In the genomic region with DNA sequence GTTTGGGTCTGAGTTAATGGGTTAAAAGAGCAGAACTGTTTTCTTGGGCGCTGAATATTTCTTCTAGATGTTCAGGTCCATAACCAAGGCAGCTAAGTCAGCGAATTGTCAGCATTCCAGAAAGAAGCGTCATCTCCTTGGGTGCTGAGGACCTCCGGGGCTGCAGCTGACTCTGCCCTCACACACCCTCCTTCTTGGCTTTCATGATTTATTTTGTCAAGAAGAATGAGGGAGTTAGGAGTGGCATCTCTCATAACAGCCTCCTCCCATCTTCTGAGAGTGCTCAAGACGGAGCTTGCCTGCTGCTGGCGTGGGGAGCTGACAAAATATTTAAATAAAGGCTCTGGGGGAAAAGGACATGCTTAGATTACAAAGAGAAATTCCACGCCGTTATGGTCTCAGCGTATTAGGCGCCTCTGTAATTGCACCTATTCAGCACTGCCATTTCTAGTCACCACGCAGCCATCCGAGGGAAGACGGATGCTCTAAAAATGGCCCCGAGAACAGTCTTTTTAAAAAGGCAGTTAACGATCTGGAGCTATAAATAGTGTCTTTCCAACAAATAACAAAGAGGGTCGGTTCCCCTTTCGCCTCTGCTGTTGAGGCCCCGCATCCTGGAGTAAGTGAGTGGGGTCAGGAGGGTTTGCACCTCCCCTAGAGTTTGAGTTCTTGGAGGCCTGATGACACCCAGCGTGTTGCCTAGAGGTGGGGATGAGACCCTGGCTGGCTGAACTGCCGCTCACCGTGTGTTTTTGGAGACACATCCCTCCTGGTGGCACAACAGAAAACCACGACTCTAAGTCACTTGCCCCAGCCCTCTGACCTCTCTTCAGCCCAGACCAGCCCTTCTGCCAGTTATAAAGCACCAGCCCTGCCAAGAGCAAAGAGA, we compare ENCODE assay signal across 10 cellular contexts.
DNase-seq lines count a peak whose midpoint lies in the region; ATAC-seq and TF ChIP-seq lines count a peak whose summit lies in the region.
"Had no signal": no experiment of that assay in that cellular context is flagged by ENCODE, and none has a peak within 500 bp of the region (broad histone marks: within the 10 kb centered on the region; RNA-seq: fewer than 3 reads in every experiment).

No MANE protein-coding gene starts in this region.

- H3K27ac Mint-ChIP-seq in activated T-helper 17 cell treated with anti-CD3 and anti-CD28 coated beads, Interleukin-2, amount 50 U/mL, for 72 hours = peak overlapping the region; percentile 36
- H3K27ac Mint-ChIP-seq: activated naive CD4-positive, alpha-beta T cell treated with anti-CD3 and anti-CD28 coated beads, Interleukin-2, amount 50 U/mL, for 24 hours had no signal

- H3K36me3 ChIP-seq in lung (ENCODE audit: control insufficient read depth in 2 of 2, insufficient read depth in 2 of 2, low read length in 2 of 2) (no peaks in the 10 kb centered on the region), colonic mucosa (no peaks in the 10 kb centered on the region)
- H3K36me3 ChIP-seq: Peyer's patch had no signal

- H3K27me3 ChIP-seq in lung (ENCODE audit: control insufficient read depth, insufficient read depth) = no peaks in the 10 kb centered on the region
- H3K27me3 ChIP-seq in colonic mucosa = no peaks in the 10 kb centered on the region
- H3K27me3 ChIP-seq: Peyer's patch had no signal

- no peak for TF ChIP-seq CTCF in AG10803 (conservative IDR thresholded peaks at IDR 0.05; ENCODE audit: low read length)
- no peak for TF ChIP-seq CTCF in lung (IDR thresholded peaks at IDR 0.05; ENCODE audit: control extremely low read depth, extremely low read depth)
- TF ChIP-seq CTCF in colonic mucosa (IDR thresholded peaks at IDR 0.05) = no peak

- no peaks in the 10 kb centered on the region for H3K36me3 Mint-ChIP-seq in activated T-helper 17 cell treated with anti-CD3 and anti-CD28 coated beads, Interleukin-2, amount 50 U/mL, for 72 hours (ENCODE audit: low read depth)

- DNase-seq in AG10803 (ENCODE audit: low read depth) (peak; percentile 48), KG1 (lab: John Stamatoyannopoulos, UW) (peak; percentile 24), lung (ENCODE audit: low spot score) (peak; percentile 35), dermis blood vessel endothelial cell (no peak), colonic mucosa (no peak), posterior vena cava (ENCODE audit: low spot score) (no peak), COLO829 (ENCODE audit: low spot score) (no peak)
- DNase-seq: Peyer's patch had no signal

- no peak overlapping the region for H3K9ac ChIP-seq in colonic mucosa (ENCODE audit: low read depth in 2 of 2, low read length in 2 of 2)

- peaks cover 5% of the 10 kb centered on the region for H3K4me1 Mint-ChIP-seq in activated T-helper 17 cell treated with anti-CD3 and anti-CD28 coated beads, Interleukin-2, amount 50 U/mL, for 72 hours

- intact Hi-C loops in colonic mucosa (cut with DNase I) (no loop called here), posterior vena cava (cut with DNase I) (no loop called here)

- H3K4me1 ChIP-seq in lung (ENCODE audit: control insufficient read depth in 2 of 2, insufficient read depth in 2 of 2, low read length in 2 of 2) (peaks cover 1 to 6% of the 10 kb centered on the region in 2 donors), colonic mucosa (no peaks in the 10 kb centered on the region)
- H3K4me1 ChIP-seq: Peyer's patch had no signal

- H3K4me3 Mint-ChIP-seq in activated T-helper 17 cell treated with anti-CD3 and anti-CD28 coated beads, Interleukin-2, amount 50 U/mL, for 72 hours = no peak overlapping the region
- H3K4me3 Mint-ChIP-seq: activated naive CD4-positive, alpha-beta T cell treated with anti-CD3 and anti-CD28 coated beads, Interleukin-2, amount 50 U/mL, for 24 hours had no signal

- H3K9me3 ChIP-seq in lung (ENCODE audit: control insufficient read depth in 2 of 2, insufficient read depth in 1 of 2, low read length in 1 of 2) (no peaks in the 10 kb centered on the region), colonic mucosa (no peaks in the 10 kb centered on the region)
- H3K9me3 ChIP-seq: Peyer's patch had no signal

- H3K27ac ChIP-seq in lung (ENCODE audit: low read depth in 1 of 2, low read length in 1 of 2) (no peak overlapping the region), colonic mucosa (no peak overlapping the region)
- H3K27ac ChIP-seq: Peyer's patch had no signal

- H3K4me3 ChIP-seq in AG10803 (ENCODE audit: low read length) (no peak overlapping the region), lung (no peak overlapping the region), colonic mucosa (no peak overlapping the region)
- H3K4me3 ChIP-seq: Peyer's patch had no signal

- WGBS in lung, 2 donors = 25 to 53% methylated on average over 22 of the region's 22 CpGs

- no peaks in the 10 kb centered on the region for H3K27me3 Mint-ChIP-seq in activated T-helper 17 cell treated with anti-CD3 and anti-CD28 coated beads, Interleukin-2, amount 50 U/mL, for 72 hours
- H3K27me3 Mint-ChIP-seq: activated naive CD4-positive, alpha-beta T cell treated with anti-CD3 and anti-CD28 coated beads, Interleukin-2, amount 50 U/mL, for 24 hours had no signal

- no peaks in the 10 kb centered on the region for H3K9me3 Mint-ChIP-seq in activated T-helper 17 cell treated with anti-CD3 and anti-CD28 coated beads, Interleukin-2, amount 50 U/mL, for 72 hours
- H3K9me3 Mint-ChIP-seq: activated naive CD4-positive, alpha-beta T cell treated with anti-CD3 and anti-CD28 coated beads, Interleukin-2, amount 50 U/mL, for 24 hours had no signal

- no peak for ATAC-seq in activated T-helper 17 cell treated with anti-CD3 and anti-CD28 coated beads, Interleukin-2, amount 50 U/mL, for 72 hours (replicated peaks)
- ATAC-seq in lung (ENCODE audit: insufficient read depth, low FRiP score) = no peak

Comparison
In these comparisons a context has a peak if more than half of its experiments do, and no peak if none do; other contexts are left out.
1. DNase-seq: peak in AG10803 (single experiment), KG1 (single experiment) and lung (single experiment); none in dermis blood vessel endothelial cell (single experiment), colonic mucosa (single experiment), posterior vena cava (single experiment) and COLO829 (single experiment).